In the genomic region with DNA sequence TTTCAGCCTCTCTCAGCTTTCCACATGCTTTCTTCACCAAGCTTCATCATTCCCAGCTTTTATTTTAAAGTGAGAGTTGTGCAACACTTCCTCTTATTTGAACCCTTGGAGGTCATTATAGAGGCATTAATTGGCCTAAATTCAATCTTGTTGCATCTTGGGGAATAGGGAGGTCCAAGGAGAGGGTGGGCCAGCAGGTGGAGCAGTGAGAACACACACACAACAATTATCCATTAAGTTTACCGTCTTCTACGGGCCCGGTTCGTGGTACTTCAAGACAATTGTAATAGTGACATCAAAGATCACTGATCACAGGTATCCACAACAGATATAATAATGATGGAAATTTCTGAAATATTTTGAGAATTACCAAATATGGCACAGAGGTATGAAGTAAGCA, we compare ENCODE assay signal across 2 cellular contexts.
TF ChIP-seq lines count a peak whose summit lies in the region.

No MANE protein-coding gene starts in this region.

TF ChIP-seq in GM23338, 12 proteins besides CTCF, POLR2A, EP300 and RAD21 (continues in another document):
- TF ChIP-seq, protein P1, sequence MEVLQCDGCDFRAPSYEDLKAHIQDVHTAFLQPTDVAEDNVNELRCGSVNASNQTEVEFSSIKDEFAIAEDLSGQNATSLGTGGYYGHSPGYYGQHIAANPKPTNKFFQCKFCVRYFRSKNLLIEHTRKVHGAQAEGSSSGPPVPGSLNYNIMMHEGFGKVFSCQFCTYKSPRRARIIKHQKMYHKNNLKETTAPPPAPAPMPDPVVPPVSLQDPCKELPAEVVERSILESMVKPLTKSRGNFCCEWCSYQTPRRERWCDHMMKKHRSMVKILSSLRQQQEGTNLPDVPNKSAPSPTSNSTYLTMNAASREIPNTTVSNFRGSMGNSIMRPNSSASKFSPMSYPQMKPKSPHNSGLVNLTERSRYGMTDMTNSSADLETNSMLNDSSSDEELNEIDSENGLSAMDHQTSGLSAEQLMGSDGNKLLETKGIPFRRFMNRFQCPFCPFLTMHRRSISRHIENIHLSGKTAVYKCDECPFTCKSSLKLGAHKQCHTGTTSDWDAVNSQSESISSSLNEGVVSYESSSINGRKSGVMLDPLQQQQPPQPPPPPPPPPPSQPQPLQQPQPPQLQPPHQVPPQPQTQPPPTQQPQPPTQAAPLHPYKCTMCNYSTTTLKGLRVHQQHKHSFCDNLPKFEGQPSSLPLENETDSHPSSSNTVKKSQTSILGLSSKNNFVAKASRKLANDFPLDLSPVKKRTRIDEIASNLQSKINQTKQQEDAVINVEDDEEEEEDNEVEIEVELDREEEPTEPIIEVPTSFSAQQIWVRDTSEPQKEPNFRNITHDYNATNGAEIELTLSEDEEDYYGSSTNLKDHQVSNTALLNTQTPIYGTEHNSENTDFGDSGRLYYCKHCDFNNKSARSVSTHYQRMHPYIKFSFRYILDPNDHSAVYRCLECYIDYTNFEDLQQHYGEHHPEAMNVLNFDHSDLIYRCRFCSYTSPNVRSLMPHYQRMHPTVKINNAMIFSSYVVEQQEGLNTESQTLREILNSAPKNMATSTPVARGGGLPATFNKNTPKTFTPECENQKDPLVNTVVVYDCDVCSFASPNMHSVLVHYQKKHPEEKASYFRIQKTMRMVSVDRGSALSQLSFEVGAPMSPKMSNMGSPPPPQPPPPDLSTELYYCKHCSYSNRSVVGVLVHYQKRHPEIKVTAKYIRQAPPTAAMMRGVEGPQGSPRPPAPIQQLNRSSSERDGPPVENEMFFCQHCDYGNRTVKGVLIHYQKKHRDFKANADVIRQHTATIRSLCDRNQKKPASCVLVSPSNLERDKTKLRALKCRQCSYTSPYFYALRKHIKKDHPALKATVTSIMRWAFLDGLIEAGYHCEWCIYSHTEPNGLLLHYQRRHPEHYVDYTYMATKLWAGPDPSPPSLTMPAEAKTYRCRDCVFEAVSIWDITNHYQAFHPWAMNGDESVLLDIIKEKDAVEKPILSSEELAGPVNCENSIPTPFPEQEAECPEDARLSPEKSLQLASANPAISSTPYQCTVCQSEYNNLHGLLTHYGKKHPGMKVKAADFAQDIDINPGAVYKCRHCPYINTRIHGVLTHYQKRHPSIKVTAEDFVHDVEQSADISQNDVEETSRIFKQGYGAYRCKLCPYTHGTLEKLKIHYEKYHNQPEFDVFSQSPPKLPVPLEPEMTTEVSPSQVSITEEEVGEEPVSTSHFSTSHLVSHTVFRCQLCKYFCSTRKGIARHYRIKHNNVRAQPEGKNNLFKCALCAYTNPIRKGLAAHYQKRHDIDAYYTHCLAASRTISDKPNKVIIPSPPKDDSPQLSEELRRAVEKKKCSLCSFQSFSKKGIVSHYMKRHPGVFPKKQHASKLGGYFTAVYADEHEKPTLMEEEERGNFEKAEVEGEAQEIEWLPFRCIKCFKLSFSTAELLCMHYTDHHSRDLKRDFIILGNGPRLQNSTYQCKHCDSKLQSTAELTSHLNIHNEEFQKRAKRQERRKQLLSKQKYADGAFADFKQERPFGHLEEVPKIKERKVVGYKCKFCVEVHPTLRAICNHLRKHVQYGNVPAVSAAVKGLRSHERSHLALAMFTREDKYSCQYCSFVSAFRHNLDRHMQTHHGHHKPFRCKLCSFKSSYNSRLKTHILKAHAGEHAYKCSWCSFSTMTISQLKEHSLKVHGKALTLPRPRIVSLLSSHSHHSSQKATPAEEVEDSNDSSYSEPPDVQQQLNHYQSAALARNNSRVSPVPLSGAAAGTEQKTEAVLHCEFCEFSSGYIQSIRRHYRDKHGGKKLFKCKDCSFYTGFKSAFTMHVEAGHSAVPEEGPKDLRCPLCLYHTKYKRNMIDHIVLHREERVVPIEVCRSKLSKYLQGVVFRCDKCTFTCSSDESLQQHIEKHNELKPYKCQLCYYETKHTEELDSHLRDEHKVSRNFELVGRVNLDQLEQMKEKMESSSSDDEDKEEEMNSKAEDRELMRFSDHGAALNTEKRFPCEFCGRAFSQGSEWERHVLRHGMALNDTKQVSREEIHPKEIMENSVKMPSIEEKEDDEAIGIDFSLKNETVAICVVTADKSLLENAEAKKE (CRISPR knock-in tag; IDR thresholded peaks at IDR 0.05): no peak
- TF ChIP-seq EZH2 (IDR thresholded peaks at IDR 0.05; ENCODE audit: low read depth, unreplicated experiment) (no peak), ZNF114 (CRISPR knock-in tag; IDR thresholded peaks at IDR 0.05) (no peak), EZH2phosphoT487 (IDR thresholded peaks at IDR 0.05; ENCODE audit: unreplicated experiment) (no peak), STAT1 (IDR thresholded peaks at IDR 0.05; ENCODE audit: unreplicated experiment) (no peak), CREB1 (CRISPR knock-in tag; IDR thresholded peaks at IDR 0.05; ENCODE audit: low read depth) (no peak), ZNF331 (CRISPR knock-in tag; IDR thresholded peaks at IDR 0.05; ENCODE audit: low read depth) (no peak), NANOG (IDR thresholded peaks at IDR 0.05; ENCODE audit: borderline replicate concordance) (no peak), JUNB (IDR thresholded peaks at IDR 0.05; ENCODE audit: unreplicated experiment) (no peak)
- TF ChIP-seq, protein P2, sequence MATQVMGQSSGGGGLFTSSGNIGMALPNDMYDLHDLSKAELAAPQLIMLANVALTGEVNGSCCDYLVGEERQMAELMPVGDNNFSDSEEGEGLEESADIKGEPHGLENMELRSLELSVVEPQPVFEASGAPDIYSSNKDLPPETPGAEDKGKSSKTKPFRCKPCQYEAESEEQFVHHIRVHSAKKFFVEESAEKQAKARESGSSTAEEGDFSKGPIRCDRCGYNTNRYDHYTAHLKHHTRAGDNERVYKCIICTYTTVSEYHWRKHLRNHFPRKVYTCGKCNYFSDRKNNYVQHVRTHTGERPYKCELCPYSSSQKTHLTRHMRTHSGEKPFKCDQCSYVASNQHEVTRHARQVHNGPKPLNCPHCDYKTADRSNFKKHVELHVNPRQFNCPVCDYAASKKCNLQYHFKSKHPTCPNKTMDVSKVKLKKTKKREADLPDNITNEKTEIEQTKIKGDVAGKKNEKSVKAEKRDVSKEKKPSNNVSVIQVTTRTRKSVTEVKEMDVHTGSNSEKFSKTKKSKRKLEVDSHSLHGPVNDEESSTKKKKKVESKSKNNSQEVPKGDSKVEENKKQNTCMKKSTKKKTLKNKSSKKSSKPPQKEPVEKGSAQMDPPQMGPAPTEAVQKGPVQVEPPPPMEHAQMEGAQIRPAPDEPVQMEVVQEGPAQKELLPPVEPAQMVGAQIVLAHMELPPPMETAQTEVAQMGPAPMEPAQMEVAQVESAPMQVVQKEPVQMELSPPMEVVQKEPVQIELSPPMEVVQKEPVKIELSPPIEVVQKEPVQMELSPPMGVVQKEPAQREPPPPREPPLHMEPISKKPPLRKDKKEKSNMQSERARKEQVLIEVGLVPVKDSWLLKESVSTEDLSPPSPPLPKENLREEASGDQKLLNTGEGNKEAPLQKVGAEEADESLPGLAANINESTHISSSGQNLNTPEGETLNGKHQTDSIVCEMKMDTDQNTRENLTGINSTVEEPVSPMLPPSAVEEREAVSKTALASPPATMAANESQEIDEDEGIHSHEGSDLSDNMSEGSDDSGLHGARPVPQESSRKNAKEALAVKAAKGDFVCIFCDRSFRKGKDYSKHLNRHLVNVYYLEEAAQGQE (IDR thresholded peaks at IDR 0.05; ENCODE audit: unreplicated experiment): no peak

TF ChIP-seq in H1, 55 proteins besides CTCF, POLR2A, EP300 and RAD21:
- TF ChIP-seq CEBPB (IDR thresholded peaks at IDR 0.05; ENCODE audit: low read depth, low read length): no peak
- TF ChIP-seq BACH1 (IDR thresholded peaks at IDR 0.05; ENCODE audit: low read length): no peak
- TF ChIP-seq GABPA (IDR thresholded peaks at IDR 0.05; ENCODE audit: borderline replicate concordance, insufficient read depth, low read length): no peak
- no peak for TF ChIP-seq BRCA1 (IDR thresholded peaks at IDR 0.05; ENCODE audit: low read depth, low read length)
- TF ChIP-seq NANOG (IDR thresholded peaks at IDR 0.05; ENCODE audit: insufficient read depth, low read depth, low read length, poor library complexity, severe bottlenecking): no peak
- TF ChIP-seq RFX5 (IDR thresholded peaks at IDR 0.05; ENCODE audit: borderline replicate concordance, low read depth, low read length): no peak
- no peak for TF ChIP-seq KDM5A (IDR thresholded peaks at IDR 0.05; ENCODE audit: low read length)
- TF ChIP-seq SP4 (IDR thresholded peaks at IDR 0.05; ENCODE audit: low read length): no peak
- TF ChIP-seq FOSL1 (IDR thresholded peaks at IDR 0.05; ENCODE audit: insufficient read depth, low read depth, low read length): no peak
